In the genomic region with DNA sequence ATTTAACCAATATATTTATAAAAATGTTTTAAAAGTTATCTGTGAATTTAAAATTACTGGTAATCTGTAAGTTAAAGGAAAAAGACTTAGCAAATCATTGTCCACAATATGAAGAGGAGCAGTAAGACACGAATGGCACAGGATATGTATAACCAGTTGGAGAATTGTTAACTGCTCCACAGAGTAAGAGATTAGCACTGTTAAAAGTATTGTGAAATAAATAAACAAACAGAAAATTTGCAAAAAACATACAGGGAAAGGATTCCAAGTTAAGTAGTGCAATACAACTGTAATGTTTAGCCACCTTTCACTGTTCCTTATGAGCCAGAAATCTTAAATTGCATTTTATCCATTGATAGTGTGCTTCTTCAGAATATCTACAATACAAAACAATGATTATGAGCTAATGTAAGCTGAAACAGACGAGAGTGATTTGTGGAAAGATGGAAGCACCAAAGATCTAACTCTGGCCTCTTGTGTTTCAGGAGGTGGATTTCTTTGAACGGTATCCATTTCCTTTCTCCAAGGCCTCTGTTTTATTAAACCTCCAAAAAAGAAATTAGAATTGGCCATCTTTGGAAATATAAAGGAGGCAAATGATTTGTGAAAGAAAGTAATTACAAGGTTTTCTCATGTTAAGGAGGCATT, we compare ENCODE assay signal across 16 cellular contexts.
A peak's percentile ranks its signal among the peaks of the same experiment; 100 is the strongest.
DNase-seq lines count a peak whose midpoint lies in the region; ATAC-seq, FAIRE-seq and TF ChIP-seq lines count a peak whose summit lies in the region.
"Had no signal": no experiment of that assay in that cellular context is flagged by ENCODE, and none has a peak within 500 bp of the region (broad histone marks: within the 10 kb centered on the region; RNA-seq: fewer than 3 reads in every experiment).

No MANE protein-coding gene starts in this region.

- FAIRE-seq in A549 (lab: Jason Lieb, UNC) = no peak

- H3K9me3 ChIP-seq in A549 (no peaks in the 10 kb centered on the region), smooth muscle cell (replicated peaks; ENCODE audit: low read depth) (no peaks in the 10 kb centered on the region)
- H3K9me3 ChIP-seq: Caco-2 had no signal

- H4K20me1 ChIP-seq in smooth muscle cell (ENCODE audit: low read depth) = no peaks in the 10 kb centered on the region

- peaks cover under 1% of the 10 kb centered on the region for H3K79me2 ChIP-seq in smooth muscle cell (ENCODE audit: low read depth)

- H3F3A ChIP-seq in smooth muscle cell (ENCODE audit: low read depth) = peaks cover 3% of the 10 kb centered on the region

- no peaks in the 10 kb centered on the region for H3K36me3 ChIP-seq in smooth muscle cell (ENCODE audit: low read depth)

- no peak for ATAC-seq in A549

- peak overlapping the region; percentile 47 for H3K4me2 ChIP-seq in A549
- peak overlapping the region; percentile 56 for H3K4me2 ChIP-seq in smooth muscle cell

- no peaks in the 10 kb centered on the region for H3K27me3 ChIP-seq in smooth muscle cell (ENCODE audit: low read depth)

- POLR2A ChIA-PET in A549 (lab: Yijun Ruan, JAX) = no interaction called here

- no peak overlapping the region for H3K9ac ChIP-seq in smooth muscle cell (ENCODE audit: low read depth)

- H3K4me3 ChIP-seq in A549 = no peak overlapping the region
- H3K4me3 ChIP-seq in smooth muscle cell = no peak overlapping the region

- peak overlapping the region; percentile 68 for H2AFZ ChIP-seq in smooth muscle cell (ENCODE audit: low read depth)

- no peak for TF ChIP-seq POLR2A in A549 (IDR thresholded peaks at IDR 0.05; ENCODE audit: low read length)

- peaks cover 37% of the 10 kb centered on the region; the same call in 2 of the 3 replicates for H3K4me1 ChIP-seq in A549
- peaks cover 17% of the 10 kb centered on the region for H3K4me1 ChIP-seq in smooth muscle cell (ENCODE audit: low read depth)

- CTCF ChIA-PET in A549 (lab: Yijun Ruan, JAX) = no interaction called here

- no peak for TF ChIP-seq EP300 in A549 (IDR thresholded peaks at IDR 0.05)

- TF ChIP-seq RAD21 in A549 (conservative IDR thresholded peaks at IDR 0.05 in 1 of 2, IDR thresholded peaks at IDR 0.05 in 1 of 2) = no peak

- H3K27ac ChIP-seq in A549 = no peak overlapping the region
- H3K27ac ChIP-seq in angular gyrus (ENCODE audit: low read depth, low read length) = peak overlapping the region; percentile 46
- H3K27ac ChIP-seq in smooth muscle cell (ENCODE audit: low read depth) = no peak overlapping the region

- DNase-seq in A549 (ENCODE audit: low read depth in 1 of 2, low spot score in 1 of 2) = no peak
- DNase-seq in left kidney (ENCODE audit: low read depth, low spot score) = peak; percentile 37
- DNase-seq in smooth muscle cell (lab: John Stamatoyannopoulos, UW; ENCODE audit: unreplicated experiment) = no peak
- no peak for DNase-seq in anterior cingulate cortex (lab: John Stamatoyannopoulos, UW)
- DNase-seq in GM10266 (ENCODE audit: extremely low spot score) = no peak
- DNase-seq in DMS153 (lab: John Stamatoyannopoulos, UW) = no peak
- DNase-seq: Caco-2; CD4-positive, CD25-positive, alpha-beta regulatory T cell; H9; NCI-H1105 treated with DMSO at 0.1 percent for 48 hours; NCI-H187; NCI-H226; NCI-H526 treated with DMSO at 0.1 percent for 48 hours; OCI-M1; SHP77 treated with DMSO at 0.1 percent for 48 hours had no signal

- 46% methylated on average over 3 of the region's 3 CpGs for WGBS in A549 (ENCODE audit: missing lambda C conversion rate)
- 53% methylated on average over 3 of the region's 3 CpGs for WGBS in smooth muscle cell (ENCODE audit: low lambda C conversion rate)

- TF ChIP-seq CTCF in A549 (IDR thresholded peaks at IDR 0.05) (no peak), smooth muscle cell (IDR thresholded peaks at IDR 0.05; ENCODE audit: borderline replicate concordance, insufficient read depth, poor library complexity, severe bottlenecking) (no peak), GM10266 (IDR thresholded peaks at IDR 0.05; ENCODE audit: control insufficient read depth, insufficient read depth, low read depth, missing control alignments) (no peak)

TF ChIP-seq in A549, 52 proteins besides CTCF, POLR2A, EP300 and RAD21:
- TF ChIP-seq CEBPB (IDR thresholded peaks at IDR 0.05) (no peak), CHD4 (IDR thresholded peaks at IDR 0.05; ENCODE audit: borderline replicate concordance) (no peak), RCOR1 (IDR thresholded peaks at IDR 0.05; ENCODE audit: low read depth, low read length) (no peak), MAFK (IDR thresholded peaks at IDR 0.05; ENCODE audit: partially characterized antibody) (no peak), EHF (CRISPR knock-in tag; IDR thresholded peaks at IDR 0.05) (no peak), CBX2 (IDR thresholded peaks at IDR 0.05; ENCODE audit: borderline replicate concordance, low read depth) (no peak), BHLHE40 (IDR thresholded peaks at IDR 0.05; ENCODE audit: low read depth, low read length) (no peak), SREBF2 (IDR thresholded peaks at IDR 0.05) (no peak), MAZ (IDR thresholded peaks at IDR 0.05; ENCODE audit: borderline replicate concordance, low read depth, low read length) (no peak), HDAC2 (IDR thresholded peaks at IDR 0.05) (no peak), NR3C1 (IDR thresholded peaks at IDR 0.05) (no peak), POLR2AphosphoS2 (conservative IDR thresholded peaks at IDR 0.05; ENCODE audit: low read length) (no peak), RFX5 (IDR thresholded peaks at IDR 0.05) (no peak), NPAS2 (CRISPR knock-in tag; IDR thresholded peaks at IDR 0.05; ENCODE audit: borderline replicate concordance) (no peak)
- TF ChIP-seq, protein P1, sequence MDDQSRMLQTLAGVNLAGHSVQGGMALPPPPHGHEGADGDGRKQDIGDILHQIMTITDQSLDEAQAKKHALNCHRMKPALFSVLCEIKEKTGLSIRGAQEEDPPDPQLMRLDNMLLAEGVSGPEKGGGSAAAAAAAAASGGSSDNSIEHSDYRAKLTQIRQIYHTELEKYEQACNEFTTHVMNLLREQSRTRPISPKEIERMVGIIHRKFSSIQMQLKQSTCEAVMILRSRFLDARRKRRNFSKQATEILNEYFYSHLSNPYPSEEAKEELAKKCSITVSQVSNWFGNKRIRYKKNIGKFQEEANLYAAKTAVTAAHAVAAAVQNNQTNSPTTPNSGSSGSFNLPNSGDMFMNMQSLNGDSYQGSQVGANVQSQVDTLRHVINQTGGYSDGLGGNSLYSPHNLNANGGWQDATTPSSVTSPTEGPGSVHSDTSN (IDR thresholded peaks at IDR 0.05) = no peak
- TF ChIP-seq, protein P2, sequence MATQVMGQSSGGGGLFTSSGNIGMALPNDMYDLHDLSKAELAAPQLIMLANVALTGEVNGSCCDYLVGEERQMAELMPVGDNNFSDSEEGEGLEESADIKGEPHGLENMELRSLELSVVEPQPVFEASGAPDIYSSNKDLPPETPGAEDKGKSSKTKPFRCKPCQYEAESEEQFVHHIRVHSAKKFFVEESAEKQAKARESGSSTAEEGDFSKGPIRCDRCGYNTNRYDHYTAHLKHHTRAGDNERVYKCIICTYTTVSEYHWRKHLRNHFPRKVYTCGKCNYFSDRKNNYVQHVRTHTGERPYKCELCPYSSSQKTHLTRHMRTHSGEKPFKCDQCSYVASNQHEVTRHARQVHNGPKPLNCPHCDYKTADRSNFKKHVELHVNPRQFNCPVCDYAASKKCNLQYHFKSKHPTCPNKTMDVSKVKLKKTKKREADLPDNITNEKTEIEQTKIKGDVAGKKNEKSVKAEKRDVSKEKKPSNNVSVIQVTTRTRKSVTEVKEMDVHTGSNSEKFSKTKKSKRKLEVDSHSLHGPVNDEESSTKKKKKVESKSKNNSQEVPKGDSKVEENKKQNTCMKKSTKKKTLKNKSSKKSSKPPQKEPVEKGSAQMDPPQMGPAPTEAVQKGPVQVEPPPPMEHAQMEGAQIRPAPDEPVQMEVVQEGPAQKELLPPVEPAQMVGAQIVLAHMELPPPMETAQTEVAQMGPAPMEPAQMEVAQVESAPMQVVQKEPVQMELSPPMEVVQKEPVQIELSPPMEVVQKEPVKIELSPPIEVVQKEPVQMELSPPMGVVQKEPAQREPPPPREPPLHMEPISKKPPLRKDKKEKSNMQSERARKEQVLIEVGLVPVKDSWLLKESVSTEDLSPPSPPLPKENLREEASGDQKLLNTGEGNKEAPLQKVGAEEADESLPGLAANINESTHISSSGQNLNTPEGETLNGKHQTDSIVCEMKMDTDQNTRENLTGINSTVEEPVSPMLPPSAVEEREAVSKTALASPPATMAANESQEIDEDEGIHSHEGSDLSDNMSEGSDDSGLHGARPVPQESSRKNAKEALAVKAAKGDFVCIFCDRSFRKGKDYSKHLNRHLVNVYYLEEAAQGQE (IDR thresholded peaks at IDR 0.05) = no peak
- TF ChIP-seq, protein P3, sequence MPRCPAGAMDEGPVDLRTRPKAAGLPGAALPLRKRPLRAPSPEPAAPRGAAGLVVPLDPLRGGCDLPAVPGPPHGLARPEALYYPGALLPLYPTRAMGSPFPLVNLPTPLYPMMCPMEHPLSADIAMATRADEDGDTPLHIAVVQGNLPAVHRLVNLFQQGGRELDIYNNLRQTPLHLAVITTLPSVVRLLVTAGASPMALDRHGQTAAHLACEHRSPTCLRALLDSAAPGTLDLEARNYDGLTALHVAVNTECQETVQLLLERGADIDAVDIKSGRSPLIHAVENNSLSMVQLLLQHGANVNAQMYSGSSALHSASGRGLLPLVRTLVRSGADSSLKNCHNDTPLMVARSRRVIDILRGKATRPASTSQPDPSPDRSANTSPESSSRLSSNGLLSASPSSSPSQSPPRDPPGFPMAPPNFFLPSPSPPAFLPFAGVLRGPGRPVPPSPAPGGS (IDR thresholded peaks at IDR 0.05) = no peak
- TF ChIP-seq, protein P4, sequence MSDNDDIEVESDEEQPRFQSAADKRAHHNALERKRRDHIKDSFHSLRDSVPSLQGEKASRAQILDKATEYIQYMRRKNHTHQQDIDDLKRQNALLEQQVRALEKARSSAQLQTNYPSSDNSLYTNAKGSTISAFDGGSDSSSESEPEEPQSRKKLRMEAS (IDR thresholded peaks at IDR 0.05) = no peak
